ENCODE assay signal across 17 cellular contexts in the genomic region with DNA sequence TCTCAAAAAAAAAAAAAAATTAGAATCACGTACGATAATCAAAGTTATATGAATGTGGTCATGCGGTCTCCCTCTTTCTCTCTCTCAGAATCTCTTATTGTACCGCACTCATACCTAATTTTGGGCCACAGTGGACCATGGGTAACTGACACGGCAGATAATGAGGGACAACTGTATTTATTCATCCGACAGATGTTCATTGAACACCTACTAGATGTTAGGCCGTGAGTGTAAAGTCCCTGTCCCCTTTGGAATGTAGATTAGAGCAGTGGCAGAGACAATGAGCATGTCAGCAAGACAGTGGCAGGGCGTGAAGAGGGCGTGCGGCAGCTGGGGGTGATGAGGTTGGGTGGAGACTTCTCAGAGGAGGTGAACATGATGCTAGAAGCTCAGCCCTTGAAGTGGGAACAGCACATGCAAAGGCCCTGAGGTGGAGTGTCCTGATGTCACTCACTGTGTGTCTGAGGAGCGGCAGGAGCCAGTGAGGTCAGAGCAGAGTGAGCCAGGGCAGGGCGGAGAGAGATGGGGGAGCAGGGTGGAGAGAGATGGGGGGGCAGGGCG. TPM values are rescaled to one million over a fixed set of nuclear protein-coding genes. Genes with fewer than 3 reads are reported as not detected.
A peak's percentile ranks its signal among the peaks of the same experiment; 100 is the strongest.
DNase-seq lines count a peak whose midpoint lies in the region; ATAC-seq, FAIRE-seq and TF ChIP-seq lines count a peak whose summit lies in the region.
"Had no signal": no experiment of that assay in that cellular context is flagged by ENCODE, and none has a peak within 500 bp of the region (broad histone marks: within the 10 kb centered on the region; RNA-seq: fewer than 3 reads in every experiment).

No MANE protein-coding gene starts in this region.

- peaks cover 10% of the 10 kb centered on the region for H4K20me1 ChIP-seq in neural progenitor cell (ENCODE audit: low read depth)

- H3K9ac ChIP-seq in neural progenitor cell, result no peak overlapping the region

- no peaks in the 10 kb centered on the region for H3K79me2 ChIP-seq in neural progenitor cell (ENCODE audit: low read depth)

- peaks cover 13% of the 10 kb centered on the region for H3K4me1 Mint-ChIP-seq in CD4-positive, alpha-beta T cell (ENCODE audit: low read depth)
- peaks cover 26% of the 10 kb centered on the region for H3K4me1 Mint-ChIP-seq in neural progenitor cell

- peak; percentile 18 for FAIRE-seq in bronchial epithelial cell (lab: Jason Lieb, UNC)
- FAIRE-seq: A204.1, GM19239, H54 had no signal

- no peak overlapping the region for H3K27ac Mint-ChIP-seq in CD4-positive, alpha-beta T cell
- peak overlapping the region; percentile 17 for H3K27ac Mint-ChIP-seq in neural progenitor cell
- H3K27ac Mint-ChIP-seq: B cell; CD8-positive, alpha-beta T cell had no signal

- intact Hi-C loops in CD4-positive, alpha-beta T cell (cut with DNase I, micrococcal nuclease), result no loop called here

- no peak for ATAC-seq in CD4-positive, alpha-beta T cell (ENCODE audit: poor library complexity)
- ATAC-seq: CD8-positive, alpha-beta T cell had no signal

- H3K27me3 ChIP-seq in CD4-positive, alpha-beta T cell (ENCODE audit: control insufficient read depth, insufficient read depth, low read length), result no peaks in the 10 kb centered on the region
- peaks cover 9% of the 10 kb centered on the region for H3K27me3 ChIP-seq in H7 (ENCODE audit: control insufficient read depth, insufficient read depth, low read length)
- H3K27me3 ChIP-seq in bronchial epithelial cell (ENCODE audit: control insufficient read depth, insufficient read depth, low read length), result peaks cover 11% of the 10 kb centered on the region
- H3K27me3 ChIP-seq in neural progenitor cell, result peaks cover 29% of the 10 kb centered on the region

- no peaks in the 10 kb centered on the region for H3K9me3 Mint-ChIP-seq in CD4-positive, alpha-beta T cell
- H3K9me3 Mint-ChIP-seq in neural progenitor cell, result no peaks in the 10 kb centered on the region
- H3K9me3 Mint-ChIP-seq: CD8-positive, alpha-beta T cell had no signal

- H3K4me3 ChIP-seq in H7 (ENCODE audit: insufficient read depth, low read depth, low read length), result no peak overlapping the region
- no peak overlapping the region for H3K4me3 ChIP-seq in bronchial epithelial cell (ENCODE audit: low read depth, low read length)
- no peak overlapping the region for H3K4me3 ChIP-seq in neural progenitor cell

- H3K36me3 ChIP-seq in H7 (replicated peaks; ENCODE audit: control insufficient read depth, insufficient read depth, low read length), result no peaks in the 10 kb centered on the region
- H3K36me3 ChIP-seq in bronchial epithelial cell (ENCODE audit: control insufficient read depth, insufficient read depth, low read length), result no peaks in the 10 kb centered on the region
- H3K36me3 ChIP-seq in neural progenitor cell, result no peaks in the 10 kb centered on the region

- POLR2A ChIA-PET in CD4-positive, alpha-beta T cell (lab: Charles Lee), result no interaction called here

- H3K36me3 Mint-ChIP-seq in CD4-positive, alpha-beta T cell (ENCODE audit: low read depth), result no peaks in the 10 kb centered on the region
- H3K36me3 Mint-ChIP-seq in neural progenitor cell, result no peaks in the 10 kb centered on the region
- H3K36me3 Mint-ChIP-seq: CD8-positive, alpha-beta T cell; IgD-negative memory B cell had no signal

- H3K4me2 ChIP-seq in neural progenitor cell, result no peak overlapping the region

- peaks cover 5% of the 10 kb centered on the region for H3K27me3 Mint-ChIP-seq in CD4-positive, alpha-beta T cell
- H3K27me3 Mint-ChIP-seq in neural progenitor cell (ENCODE audit: insufficient read depth, low read depth), result peaks cover 24% of the 10 kb centered on the region

- no peaks in the 10 kb centered on the region for H3K9me3 ChIP-seq in CD4-positive, alpha-beta T cell (ENCODE audit: control insufficient read depth, low read length)
- H3K9me3 ChIP-seq in neural progenitor cell (ENCODE audit: low read depth), result no peaks in the 10 kb centered on the region

- CTCF ChIA-PET in CD4-positive, alpha-beta T cell (lab: Charles Lee), result no interaction called here

- no peak for TF ChIP-seq CTCF in CD4-positive, alpha-beta T cell (IDR thresholded peaks at IDR 0.05)
- no peak for TF ChIP-seq CTCF in bronchial epithelial cell (IDR thresholded peaks at IDR 0.05; ENCODE audit: insufficient read depth, low read length, severe bottlenecking)
- no peak for TF ChIP-seq CTCF in neural progenitor cell (IDR thresholded peaks at IDR 0.05)

- H3K4me1 ChIP-seq in neural progenitor cell, result no peaks in the 10 kb centered on the region

- H3K4me3 Mint-ChIP-seq in CD4-positive, alpha-beta T cell, result peak overlapping the region; percentile 39
- no peak overlapping the region for H3K4me3 Mint-ChIP-seq in neural progenitor cell
- H3K4me3 Mint-ChIP-seq: B cell; CD8-positive, alpha-beta T cell had no signal

- no peak overlapping the region for H3K27ac ChIP-seq in CD4-positive, alpha-beta T cell (ENCODE audit: low read depth, low read length)
- H3K27ac ChIP-seq in neural progenitor cell, result no peak overlapping the region

- no peak overlapping the region for H2AFZ ChIP-seq in neural progenitor cell (replicated peaks)

- DNase-seq in CD4-positive, alpha-beta T cell, result no peak
- DNase-seq in H7, result peak; percentile 44
- DNase-seq in bronchial epithelial cell (ENCODE audit: low read depth), result no peak
- DNase-seq in neural progenitor cell (ENCODE audit: low spot score), result no peak
- DNase-seq in NCI-H774 (lab: John Stamatoyannopoulos, UW), result no peak
- no peak for DNase-seq in NCI-H1092 (lab: John Stamatoyannopoulos, UW)
- no peak for DNase-seq in cerebellum (ENCODE audit: low spot score)
- DNase-seq: C1 segment of cervical spinal cord; CD8-positive, alpha-beta T cell; COR-L47; DMS53; GF-D8 had no signal

- H3F3A ChIP-seq in neural progenitor cell (ENCODE audit: low read depth), result peaks cover 3% of the 10 kb centered on the region

RNA-seq across cellular contexts. Expression of gene CACNA1I, which starts 25.1 kb away (rescaled TPM):
- total RNA-seq in CD4-positive, alpha-beta T cell, result 10 to 100 TPM; 29.2 to 30.1 TPM
- 0.31 and 0.55 TPM in 2 replicates for total RNA-seq in H7 (2014; rRNA removed; shearing (Covaris generic))
- total RNA-seq in bronchial epithelial cell (not detected in 2 replicates), neural progenitor cell (ENCODE audit: low replicate concordance) (0.11 and 0.22 TPM in 2 replicates), cerebellum (0.91 TPM)

Comparison
In these comparisons a context has a peak if more than half of its experiments do, and no peak if none do; other contexts are left out.
1. RNA of gene CACNA1I, which starts 25.1 kb away (total RNA-seq): 29.2 to 30.1 TPM in CD4-positive, alpha-beta T cell; 0.91 TPM in cerebellum (single experiment), 0.31 to 0.55 TPM in H7, 0.11 to 0.22 TPM in neural progenitor cell and not detected in bronchial epithelial cell; every median in the first group is over 10 times any median in the second.